In genomic region chr14:105486333-105486973, GRCh38 we compare ENCODE assay signal across 9 cellular contexts. TPM values are rescaled to one million over a fixed set of nuclear protein-coding genes. Genes with fewer than 3 reads are reported as not detected.
DNase-seq lines count a peak whose midpoint lies in the region; ATAC-seq, FAIRE-seq and TF ChIP-seq lines count a peak whose summit lies in the region.
"Had no signal": no experiment of that assay in that cellular context is flagged by ENCODE, and none has a peak within 500 bp of the region (broad histone marks: within the 10 kb centered on the region; RNA-seq: fewer than 3 reads in every experiment).

TSS of gene CRIP1 (plus strand) at chr14:105486886. CDS start at chr14:105487260, 374 bp downstream.

- no peak within 1 kb of the TSS for H2AFZ ChIP-seq in H9 (ENCODE audit: low read length)
- H2AFZ ChIP-seq in keratinocyte (ENCODE audit: control insufficient read depth, low read length) = no peak within 1 kb of the TSS

- no peaks in the 10 kb centered on the region for H3K9me3 Mint-ChIP-seq in H9
- no peaks in the 10 kb centered on the region for H3K9me3 Mint-ChIP-seq in activated T-helper 2 cell treated with anti-CD3 and anti-CD28 coated beads, Interferon-gamma antibody, Interleukin-2, Interleukin-4, amounts not matched to agents 10 μg/mL and 5 μg/mL and 100 μg/mL, durations not matched to agents 14 hours and 24 hours and 36 hours
- H3K9me3 Mint-ChIP-seq in stimulated activated effector memory CD8-positive, alpha-beta T cell treated with anti-CD3 and anti-CD28 coated beads, Interleukin-12 subunit alpha, Interleukin-12 subunit beta, amount 100 ng/mL, for 72 hours = no peaks in the 10 kb centered on the region

- H4K20me1 ChIP-seq in H9 (ENCODE audit: control insufficient read depth, insufficient read depth, insufficient read length) (no peaks in the 10 kb centered on the region), keratinocyte (ENCODE audit: control insufficient read depth, extremely low read depth, insufficient read depth, low read length) (no peaks in the 10 kb centered on the region)

- H3K9me1 ChIP-seq in keratinocyte (ENCODE audit: control insufficient read depth, extremely low read depth, insufficient read depth, low read length) = no peaks in the 10 kb centered on the region

- peaks cover 26% of the 10 kb centered on the region; the same call in 1 of the 2 replicates for H3K27me3 ChIP-seq in H9 (ENCODE audit: insufficient read depth, low read length)
- H3K27me3 ChIP-seq in keratinocyte (ENCODE audit: control insufficient read depth, extremely low read depth, insufficient read depth, low read length) = peaks cover 35% of the 10 kb centered on the region

- H3K27ac ChIP-seq in H9 (ENCODE audit: insufficient read length, low read depth, low read length) (no peak within 1 kb of the TSS), keratinocyte (ENCODE audit: control insufficient read depth, insufficient read depth, low read length) (no peak within 1 kb of the TSS)

- H3K4me2 ChIP-seq in H9 (ENCODE audit: insufficient read depth, insufficient read length, low read length) = peak within 1 kb of the TSS; percentile 15
- peak within 1 kb of the TSS; percentile 48 for H3K4me2 ChIP-seq in keratinocyte (ENCODE audit: control insufficient read depth, extremely low read depth, insufficient read depth, low read depth, low read length)

- H3K9ac ChIP-seq in H9 (ENCODE audit: extremely low read depth, insufficient read length, low read length) (no peak within 1 kb of the TSS), keratinocyte (ENCODE audit: control insufficient read depth, extremely low read depth, insufficient read depth, low read length) (no peak within 1 kb of the TSS)

- TF ChIP-seq CTCF in H9 (conservative IDR thresholded peaks at IDR 0.05) (no peak), keratinocyte (optimal IDR thresholded peaks at IDR 0.05 in 1 of 3, IDR thresholded peaks at IDR 0.05 in 1 of 3, conservative IDR thresholded peaks at IDR 0.05 in 1 of 3; ENCODE audit: extremely low read depth in 1 of 3, insufficient read depth in 2 of 3, low read length in 3 of 3) (no peak)

- H3K79me1 ChIP-seq in H9 (ENCODE audit: insufficient read depth, low read depth, low read length, poor library complexity, severe bottlenecking) = no peaks in the 10 kb centered on the region

- H3K4me3 ChIP-seq in keratinocyte (ENCODE audit: control insufficient read depth in 2 of 3, extremely low read depth in 1 of 3, insufficient read depth in 2 of 3, low read depth in 1 of 3, low read length in 3 of 3) = peak within 1 kb of the TSS in 1 of 3 experiments; percentile 7

- no peak within 1 kb of the TSS for H3K56ac ChIP-seq in H9 (ENCODE audit: insufficient read length, low read depth, low read length)

- no peak within 1 kb of the TSS for H2AK5ac ChIP-seq in H9 (ENCODE audit: insufficient read length, low read length)

- FAIRE-seq in keratinocyte (lab: Jason Lieb, UNC) = no peak

- H3K79me2 ChIP-seq in H9 (ENCODE audit: insufficient read depth, low read length) (no peaks in the 10 kb centered on the region), keratinocyte (ENCODE audit: control insufficient read depth, insufficient read depth, low read length) (no peaks in the 10 kb centered on the region)

- no peak within 1 kb of the TSS for H2BK5ac ChIP-seq in H9 (ENCODE audit: insufficient read length, low read length)

- peak within 1 kb of the TSS; percentile 17 to 75; a peak in 4 of 5 replicates for H3K4me3 Mint-ChIP-seq in H9
- H3K4me3 Mint-ChIP-seq in activated T-helper 2 cell treated with anti-CD3 and anti-CD28 coated beads, Interferon-gamma antibody, Interleukin-2, Interleukin-4, amounts not matched to agents 10 μg/mL and 5 μg/mL and 100 μg/mL, durations not matched to agents 14 hours and 24 hours and 36 hours (ENCODE audit: low read depth) = peak within 1 kb of the TSS; percentile 85
- peak within 1 kb of the TSS; percentile 81 for H3K4me3 Mint-ChIP-seq in stimulated activated effector memory CD8-positive, alpha-beta T cell treated with anti-CD3 and anti-CD28 coated beads, Interleukin-12 subunit alpha, Interleukin-12 subunit beta, amount 100 ng/mL, for 72 hours

- H3K4me1 Mint-ChIP-seq in H9 = peaks cover 12 to 18% of the 10 kb centered on the region in 2 experiments
- peaks cover 23% of the 10 kb centered on the region for H3K4me1 Mint-ChIP-seq in activated T-helper 2 cell treated with anti-CD3 and anti-CD28 coated beads, Interferon-gamma antibody, Interleukin-2, Interleukin-4, amounts not matched to agents 10 μg/mL and 5 μg/mL and 100 μg/mL, durations not matched to agents 14 hours and 24 hours and 36 hours (ENCODE audit: low read depth)
- H3K4me1 Mint-ChIP-seq in stimulated activated effector memory CD8-positive, alpha-beta T cell treated with anti-CD3 and anti-CD28 coated beads, Interleukin-12 subunit alpha, Interleukin-12 subunit beta, amount 100 ng/mL, for 72 hours = peaks cover 52% of the 10 kb centered on the region

- no peak for ATAC-seq in stimulated activated effector memory CD8-positive, alpha-beta T cell treated with anti-CD3 and anti-CD28 coated beads, Interleukin-12 subunit alpha, Interleukin-12 subunit beta, amount 100 ng/mL, for 72 hours
- ATAC-seq in HG02973 (IDR thresholded peaks at IDR 0.05; ENCODE audit: unreplicated experiment) (no peak), GM19351 (IDR thresholded peaks at IDR 0.05; ENCODE audit: unreplicated experiment) (no peak)

- DNase-seq in H9 = no peak
- DNase-seq in activated T-helper 2 cell treated with anti-CD3 and anti-CD28 coated beads, Interferon-gamma antibody, Interleukin-2, Interleukin-4, amounts not matched to agents 10 μg/mL and 5 μg/mL and 100 μg/mL, durations not matched to agents 14 hours and 24 hours and 36 hours (ENCODE audit: low spot score) = no peak
- DNase-seq in keratinocyte (ENCODE audit: low read depth, low spot score) = no peak
- DNase-seq in stimulated activated effector memory CD8-positive, alpha-beta T cell treated with anti-CD3 and anti-CD28 coated beads, Interleukin-12 subunit alpha, Interleukin-12 subunit beta, amount 100 ng/mL, for 72 hours (ENCODE audit: low spot score in 2 of 2) = no peak
- no peak for DNase-seq in GM19238 (ENCODE audit: insufficient read length, low spot score)
- no peak for DNase-seq in amniotic stem cell (lab: John Stamatoyannopoulos, UW)
- DNase-seq: GOT3 had no signal

- no peak within 1 kb of the TSS for H3T11ph ChIP-seq in H9 (ENCODE audit: low read length)

- peak within 1 kb of the TSS; percentile 8; the same call in 1 of the 2 replicates for H3K14ac ChIP-seq in H9 (ENCODE audit: insufficient read depth, low read length)

- H3K18ac ChIP-seq in H9 (ENCODE audit: insufficient read length, low read depth, low read length) = peak within 1 kb of the TSS; percentile 27

- H4K5ac ChIP-seq in H9 (ENCODE audit: insufficient read length, low read depth, low read length) = no peak within 1 kb of the TSS

- H3K27ac Mint-ChIP-seq in H9 = peak within 1 kb of the TSS in 1 of 3 experiments; percentile 65; a peak in 1 of 7 replicates
- peak within 1 kb of the TSS; percentile 79 for H3K27ac Mint-ChIP-seq in activated T-helper 2 cell treated with anti-CD3 and anti-CD28 coated beads, Interferon-gamma antibody, Interleukin-2, Interleukin-4, amounts not matched to agents 10 μg/mL and 5 μg/mL and 100 μg/mL, durations not matched to agents 14 hours and 24 hours and 36 hours
- H3K27ac Mint-ChIP-seq in stimulated activated effector memory CD8-positive, alpha-beta T cell treated with anti-CD3 and anti-CD28 coated beads, Interleukin-12 subunit alpha, Interleukin-12 subunit beta, amount 100 ng/mL, for 72 hours = peak within 1 kb of the TSS; percentile 100

- H2BK20ac ChIP-seq in H9 (ENCODE audit: low read depth, low read length, poor library complexity, severe bottlenecking) = no peak within 1 kb of the TSS

- no peak within 1 kb of the TSS for H3K4ac ChIP-seq in H9 (ENCODE audit: low read depth, low read length)

- H2BK120ac ChIP-seq in H9 (ENCODE audit: low read depth, low read length, poor library complexity, severe bottlenecking) = no peak within 1 kb of the TSS

- peaks cover 6% of the 10 kb centered on the region for H3K23me2 ChIP-seq in H9 (ENCODE audit: insufficient read length, low read depth, low read length, poor library complexity, severe bottlenecking)

- H4K91ac ChIP-seq in H9 (ENCODE audit: insufficient read length, low read depth, low read length) = no peak within 1 kb of the TSS

- no peaks in the 10 kb centered on the region for H3K4me1 ChIP-seq in H9 (ENCODE audit: insufficient read depth, low read length)
- H3K4me1 ChIP-seq in keratinocyte (ENCODE audit: control insufficient read depth, extremely low read depth, insufficient read depth, low read length) = peaks cover 32% of the 10 kb centered on the region

- no peak within 1 kb of the TSS for H2BK15ac ChIP-seq in H9 (ENCODE audit: low read depth, low read length)

- no peak within 1 kb of the TSS for H4K8ac ChIP-seq in H9 (replicated peaks; ENCODE audit: insufficient read length, low read depth, low read length)

- H3K36me3 Mint-ChIP-seq in H9 (ENCODE audit: insufficient read depth in 1 of 3, low read depth in 3 of 3) = no peaks in the 10 kb centered on the region; a peak in 1 of 7 replicates
- H3K36me3 Mint-ChIP-seq in activated T-helper 2 cell treated with anti-CD3 and anti-CD28 coated beads, Interferon-gamma antibody, Interleukin-2, Interleukin-4, amounts not matched to agents 10 μg/mL and 5 μg/mL and 100 μg/mL, durations not matched to agents 14 hours and 24 hours and 36 hours (ENCODE audit: low read depth) = peaks cover 6% of the 10 kb centered on the region
- H3K36me3 Mint-ChIP-seq in stimulated activated effector memory CD8-positive, alpha-beta T cell treated with anti-CD3 and anti-CD28 coated beads, Interleukin-12 subunit alpha, Interleukin-12 subunit beta, amount 100 ng/mL, for 72 hours = peaks cover 52% of the 10 kb centered on the region

- peaks cover 73% of the 10 kb centered on the region for H3K27me3 Mint-ChIP-seq in H9 (ENCODE audit: low read depth)
- no peaks in the 10 kb centered on the region for H3K27me3 Mint-ChIP-seq in activated T-helper 2 cell treated with anti-CD3 and anti-CD28 coated beads, Interferon-gamma antibody, Interleukin-2, Interleukin-4, amounts not matched to agents 10 μg/mL and 5 μg/mL and 100 μg/mL, durations not matched to agents 14 hours and 24 hours and 36 hours (ENCODE audit: low read depth)

- no peaks in the 10 kb centered on the region for H3K9me3 ChIP-seq in H9 (ENCODE audit: control insufficient read depth, low read depth, low read length)
- no peaks in the 10 kb centered on the region for H3K9me3 ChIP-seq in keratinocyte (ENCODE audit: control insufficient read depth, low read depth, low read length)

- H3K36me3 ChIP-seq in keratinocyte (ENCODE audit: control insufficient read depth in 2 of 2, extremely low read depth in 1 of 2, insufficient read depth in 2 of 2, low read length in 2 of 2) = no peaks in the 10 kb centered on the region

- no peak within 1 kb of the TSS for H3K23ac ChIP-seq in H9 (ENCODE audit: insufficient read length, low read depth, low read length)

- intact Hi-C loops in activated T-helper 2 cell treated with anti-CD3 and anti-CD28 coated beads, Interferon-gamma antibody, Interleukin-2, Interleukin-4, amounts not matched to agents 10 μg/mL and 5 μg/mL and 100 μg/mL, durations not matched to agents 14 hours and 24 hours and 36 hours (cut with micrococcal nuclease) = loop anchor here (5.0 to 10.0 kb wide), 2 partner anchors 69 to 692 kb away; partner anchors contain the start of genes AKT1 and MTA1

- H2BK12ac ChIP-seq in H9 (ENCODE audit: insufficient read length, low read depth, low read length) = no peak within 1 kb of the TSS

- WGBS in H9 (ENCODE audit: extremely low coverage, insufficient read length, low lambda C conversion rate) = no CpG with 5 or more reads among the region's 48 CpGs

- dilution Hi-C loops in keratinocyte (cut with MboI; ENCODE audit: extremely low pct_ligation_motif_present, low sequenced_read_pairs) = no loop called here

RNA-seq across cellular contexts. Expression of gene CRIP1, which starts in this region (rescaled TPM):
- total RNA-seq in H9 (2021) = 6.9 and 8.8 TPM in 2 replicates
- 156 and 185 TPM in 2 replicates for total RNA-seq in activated T-helper 2 cell treated with anti-CD3 and anti-CD28 coated beads, Interferon-gamma antibody, Interleukin-2, Interleukin-4, amounts not matched to agents 10 μg/mL and 5 μg/mL and 100 μg/mL, durations not matched to agents 14 hours and 24 hours and 36 hours
- polyA plus RNA-seq in keratinocyte = 1.1 to 1.7 TPM (median 1.3 TPM) in 3 replicates
- polyA plus RNA-seq in keratinocyte (2011; ENCODE audit: low read depth) = not detected
- 0.23 and 1.0 TPM in 2 replicates for polyA plus RNA-seq in keratinocyte (2011; cell fraction: cytosol; rRNA removed)
- polyA plus RNA-seq in keratinocyte (2011; cell fraction: nucleus; rRNA removed) = 0.27 and 0.85 TPM in 2 replicates
- 2.2 TPM in 1 of 2 replicates, not detected in the other for polyA plus RNA-seq in keratinocyte (2012; ENCODE audit: low replicate concordance)
- not detected in 3 replicates for polyA minus RNA-seq in keratinocyte
- polyA minus RNA-seq in keratinocyte (2011; cell fraction: cytosol; rRNA and poly(A)+ RNA removed) = not detected
- 1.8 TPM in 1 of 2 replicates, not detected in the other for polyA minus RNA-seq in keratinocyte (2011; cell fraction: nucleus; rRNA and poly(A)+ RNA removed)

Comparison
In these comparisons a context has a peak if more than half of its experiments do, and no peak if none do; other contexts are left out.
1. RNA of gene CRIP1 (total RNA-seq): 156 to 185 TPM in activated T-helper 2 cell treated with anti-CD3 and anti-CD28 coated beads, Interferon-gamma antibody, Interleukin-2, Interleukin-4, amounts not matched to agents 10 μg/mL and 5 μg/mL and 100 μg/mL, durations not matched to agents 14 hours and 24 hours and 36 hours; 6.9 to 8.8 TPM in H9; every median in the first group is over 10 times any median in the second.
2. Peak in every context shown above with its lines, with median percentiles within 50 percentile points of each other: H3K4me3 Mint-ChIP-seq.